ENCODE assay signal across 9 cellular contexts in genomic region chr6:93419304-93420162, GRCh38. TPM values are rescaled to one million over a fixed set of nuclear protein-coding genes. Genes with fewer than 3 reads are reported as not detected.
DNase-seq lines count a peak whose midpoint lies in the region; ATAC-seq and TF ChIP-seq lines count a peak whose summit lies in the region.
"Had no signal": no experiment of that assay in that cellular context is flagged by ENCODE, and none has a peak within 500 bp of the region (broad histone marks: within the 10 kb centered on the region; RNA-seq: fewer than 3 reads in every experiment).

TSS of gene EPHA7 (minus strand) at chr6:93419559. CDS start at chr6:93419341, 218 bp downstream.

- H3K9me3 Mint-ChIP-seq in stimulated activated naive CD8-positive, alpha-beta T cell treated with anti-CD3 and anti-CD28 coated beads, Interleukin-15, amount 100 ng/mL, for 72 hours: no peaks in the 10 kb centered on the region

- peak; percentile 72 for DNase-seq in AG10803 (ENCODE audit: low read depth)
- DNase-seq in NCI-H2171 (lab: John Stamatoyannopoulos, UW): peak; percentile 95
- peak; percentile 25 for DNase-seq in activated T-cell treated with anti-CD3 and anti-CD28 coated beads, Interleukin-2, amount 50 U/mL, for 1 hour
- DNase-seq in fibroblast of mammary gland (ENCODE audit: low read depth): peak; percentile 71
- DNase-seq in mucosa of gallbladder (ENCODE audit: low spot score): peak; percentile 96
- peak; percentile 34 to 52 for DNase-seq in stimulated activated naive CD8-positive, alpha-beta T cell treated with anti-CD3 and anti-CD28 coated beads, Interleukin-15, amount 100 ng/mL, for 72 hours

- H3K4me3 Mint-ChIP-seq in stimulated activated naive CD8-positive, alpha-beta T cell treated with anti-CD3 and anti-CD28 coated beads, Interleukin-15, amount 100 ng/mL, for 72 hours: peak within 1 kb of the TSS; percentile 83 to 85

- no peak within 1 kb of the TSS for H3K27ac Mint-ChIP-seq in stimulated activated naive CD8-positive, alpha-beta T cell treated with anti-CD3 and anti-CD28 coated beads, Interleukin-15, amount 100 ng/mL, for 72 hours

- H3K27me3 Mint-ChIP-seq in stimulated activated naive CD8-positive, alpha-beta T cell treated with anti-CD3 and anti-CD28 coated beads, Interleukin-15, amount 100 ng/mL, for 72 hours: peaks cover 57% of the 10 kb centered on the region

- H3K4me3 ChIP-seq in AG10803 (ENCODE audit: low read length) (peak within 1 kb of the TSS; percentile 46), fibroblast of mammary gland (ENCODE audit: control insufficient read depth, low read depth, low read length) (peak within 1 kb of the TSS; percentile 37)

- peak; percentile 87 for ATAC-seq in GM18909 (IDR thresholded peaks at IDR 0.05; ENCODE audit: poor library complexity, unreplicated experiment)
- ATAC-seq in HG03108 (IDR thresholded peaks at IDR 0.05; ENCODE audit: unreplicated experiment): peak; percentile 82
- peak; percentile 81 for ATAC-seq in stimulated activated naive CD8-positive, alpha-beta T cell treated with anti-CD3 and anti-CD28 coated beads, Interleukin-15, amount 100 ng/mL, for 72 hours
- ATAC-seq: HCT116 had no signal

- TF ChIP-seq CTCF in AG10803 (conservative IDR thresholded peaks at IDR 0.05; ENCODE audit: low read length) (no peak), fibroblast of mammary gland (conservative IDR thresholded peaks at IDR 0.05; ENCODE audit: control insufficient read depth, insufficient read depth, low read depth, low read length) (no peak)

- H3K4me1 Mint-ChIP-seq in stimulated activated naive CD8-positive, alpha-beta T cell treated with anti-CD3 and anti-CD28 coated beads, Interleukin-15, amount 100 ng/mL, for 72 hours: peaks cover 24% of the 10 kb centered on the region

RNA-seq across cellular contexts. Expression of gene EPHA7, which starts in this region (rescaled TPM):
- 11.3 TPM for total RNA-seq in mucosa of gallbladder

Comparison
In these comparisons a context has a peak if more than half of its experiments do, and no peak if none do; other contexts are left out.
1. Peak in every context shown above with its lines: DNase-seq, ATAC-seq and H3K4me3 ChIP-seq.
2. DNase-seq: peak in every context shown above with its lines; median percentile 96 in mucosa of gallbladder; 95 in NCI-H2171; 72 in AG10803; 71 in fibroblast of mammary gland; 43 in stimulated activated naive CD8-positive, alpha-beta T cell treated with anti-CD3 and anti-CD28 coated beads, Interleukin-15, amount 100 ng/mL, for 72 hours; 25 in activated T-cell treated with anti-CD3 and anti-CD28 coated beads, Interleukin-2, amount 50 U/mL, for 1 hour.